In the genomic region with DNA sequence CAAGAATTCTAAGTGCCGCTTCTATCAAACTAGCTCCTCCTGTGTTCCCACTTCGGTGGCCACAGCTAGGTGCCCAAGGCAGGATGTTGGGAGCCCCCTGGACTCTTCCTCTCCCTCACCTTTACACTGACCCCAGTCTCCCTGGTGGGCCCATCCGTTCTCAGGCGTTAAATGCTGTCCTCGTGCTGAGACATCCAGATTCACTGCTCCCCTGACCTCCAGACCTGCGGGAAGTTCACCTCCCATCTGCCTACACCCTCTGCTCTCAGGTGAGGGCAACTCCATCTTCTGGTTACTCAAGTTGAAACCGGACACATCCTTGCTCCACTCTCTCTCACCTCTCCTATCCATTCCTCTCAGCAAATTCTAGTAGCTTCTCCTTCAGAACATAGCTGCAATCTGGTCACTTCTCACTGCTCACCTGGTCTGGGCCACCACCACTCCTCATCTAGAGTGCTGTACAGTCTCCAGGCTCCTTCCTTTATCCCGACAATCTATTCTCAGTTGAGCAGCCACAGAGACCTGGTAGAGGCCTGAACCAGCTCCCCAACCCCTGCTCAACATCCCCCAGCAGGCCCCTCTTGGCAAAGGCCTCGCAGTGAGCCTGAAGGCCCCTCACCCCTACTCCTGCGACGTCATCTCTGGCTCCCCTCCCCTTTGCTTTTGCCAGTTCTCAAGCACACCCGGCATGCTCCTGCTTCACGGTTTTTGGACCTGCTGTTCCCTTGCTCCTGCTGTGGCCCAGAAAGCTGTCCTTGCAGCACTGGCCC, we compare ENCODE assay signal across 16 cellular contexts.
DNase-seq lines count a peak whose midpoint lies in the region; ATAC-seq and TF ChIP-seq lines count a peak whose summit lies in the region.
"Had no signal": no experiment of that assay in that cellular context is flagged by ENCODE, and none has a peak within 500 bp of the region (broad histone marks: within the 10 kb centered on the region; RNA-seq: fewer than 3 reads in every experiment).

No MANE protein-coding gene starts in this region.

- no peak for TF ChIP-seq POLR2A in stomach (IDR thresholded peaks at IDR 0.05)

- H3K4me1 ChIP-seq in stomach (no peaks in the 10 kb centered on the region), osteoblast (ENCODE audit: insufficient read depth, low read length) (no peaks in the 10 kb centered on the region)

- H3K36me3 Mint-ChIP-seq in activated CD8-positive, alpha-beta memory T cell treated with anti-CD3 and anti-CD28 coated beads, Interleukin-2, amount 10 ng/mL, durations not matched to agents 7 days and 5 days, result no peaks in the 10 kb centered on the region
- H3K36me3 Mint-ChIP-seq in activated CD4-positive, alpha-beta T cell treated with anti-CD3 and anti-CD28 coated beads, Interleukin-2, amount 10 ng/mL, durations not matched to agents 7 days and 5 days (ENCODE audit: low read depth), result no peaks in the 10 kb centered on the region
- H3K36me3 Mint-ChIP-seq: CD14-positive monocyte had no signal

- CTCF ChIA-PET in activated CD8-positive, alpha-beta memory T cell treated with anti-CD3 and anti-CD28 coated beads, Interleukin-2, amount 10 ng/mL, durations not matched to agents 7 days and 5 days (lab: Charles Lee), result no interaction called here
- CTCF ChIA-PET in activated CD4-positive, alpha-beta T cell treated with anti-CD3 and anti-CD28 coated beads, Interleukin-2, amount 10 ng/mL, durations not matched to agents 7 days and 5 days (lab: Charles Lee), result interaction anchor here (1.6 kb wide), 1 partner anchor 9 kb away, joined by 5 read pairs; no protein-coding TSS in a partner anchor

- no peak overlapping the region for H3K4me3 ChIP-seq in H7 (ENCODE audit: insufficient read depth, low read depth, low read length)
- H3K4me3 ChIP-seq in stomach, result no peak overlapping the region
- no peak overlapping the region for H3K4me3 ChIP-seq in osteoblast (ENCODE audit: insufficient read depth, low read length)
- H3K4me3 ChIP-seq: PC-9 had no signal

- no peaks in the 10 kb centered on the region for H3K9me3 Mint-ChIP-seq in activated CD8-positive, alpha-beta memory T cell treated with anti-CD3 and anti-CD28 coated beads, Interleukin-2, amount 10 ng/mL, durations not matched to agents 7 days and 5 days (ENCODE audit: low read depth)
- H3K9me3 Mint-ChIP-seq in activated CD4-positive, alpha-beta T cell treated with anti-CD3 and anti-CD28 coated beads, Interleukin-2, amount 10 ng/mL, durations not matched to agents 7 days and 5 days, result no peaks in the 10 kb centered on the region

- no peak for TF ChIP-seq EP300 in stomach (IDR thresholded peaks at IDR 0.05)

- H3K4me1 Mint-ChIP-seq in activated CD8-positive, alpha-beta memory T cell treated with anti-CD3 and anti-CD28 coated beads, Interleukin-2, amount 10 ng/mL, durations not matched to agents 7 days and 5 days, result peaks cover 20% of the 10 kb centered on the region
- peaks cover 19% of the 10 kb centered on the region for H3K4me1 Mint-ChIP-seq in activated CD4-positive, alpha-beta T cell treated with anti-CD3 and anti-CD28 coated beads, Interleukin-2, amount 10 ng/mL, durations not matched to agents 7 days and 5 days

- no peak overlapping the region for H3K4me2 ChIP-seq in osteoblast (ENCODE audit: insufficient read depth, low read length)
- H3K4me2 ChIP-seq: KMS-11, PC-9 had no signal

- H3K9me3 ChIP-seq in stomach (no peaks in the 10 kb centered on the region), osteoblast (ENCODE audit: low read depth, low read length) (no peaks in the 10 kb centered on the region)

- DNase-seq in H7 (peak; percentile 27), islet precursor cell (peak; percentile 32), stomach (peak; percentile 13), osteoblast (ENCODE audit: insufficient read length, low spot score, missing footprints) (no peak)
- peak; percentile 32 for DNase-seq in activated CD8-positive, alpha-beta memory T cell treated with anti-CD3 and anti-CD28 coated beads, Interleukin-2, amount 10 ng/mL, durations not matched to agents 7 days and 5 days
- no peak for DNase-seq in activated CD4-positive, alpha-beta T cell treated with anti-CD3 and anti-CD28 coated beads, Interleukin-2, amount 10 ng/mL, durations not matched to agents 7 days and 5 days
- DNase-seq: NCI-H1048, NCI-H1436 treated with DMSO at 0.1 percent for 48 hours, NCI-H2029 treated with DMSO at 0.1 percent for 48 hours, NCI-H2171 treated with DMSO at 0.1 percent for 48 hours, NCI-H774, PC-9 had no signal

- TF ChIP-seq CTCF in stomach (IDR thresholded peaks at IDR 0.05) (no peak), osteoblast (IDR thresholded peaks at IDR 0.05; ENCODE audit: extremely low read depth, low read depth, low read length) (no peak)

- no peaks in the 10 kb centered on the region for H3K36me3 ChIP-seq in H7 (replicated peaks; ENCODE audit: control insufficient read depth, insufficient read depth, low read length)
- no peaks in the 10 kb centered on the region for H3K36me3 ChIP-seq in stomach
- H3K36me3 ChIP-seq in osteoblast (ENCODE audit: insufficient read depth, low read length), result peaks cover 13% of the 10 kb centered on the region

- H3K27ac ChIP-seq in stomach (no peak overlapping the region), osteoblast (ENCODE audit: low read depth, low read length) (no peak overlapping the region)
- H3K27ac ChIP-seq: KMS-11, PC-9 had no signal

- H3K4me3 Mint-ChIP-seq in activated CD8-positive, alpha-beta memory T cell treated with anti-CD3 and anti-CD28 coated beads, Interleukin-2, amount 10 ng/mL, durations not matched to agents 7 days and 5 days, result no peak overlapping the region
- no peak overlapping the region for H3K4me3 Mint-ChIP-seq in activated CD4-positive, alpha-beta T cell treated with anti-CD3 and anti-CD28 coated beads, Interleukin-2, amount 10 ng/mL, durations not matched to agents 7 days and 5 days
- H3K4me3 Mint-ChIP-seq: CD14-positive monocyte had no signal

- no peak overlapping the region for H2AFZ ChIP-seq in osteoblast (ENCODE audit: low read length)
- H2AFZ ChIP-seq: PC-9 had no signal

- H4K20me1 ChIP-seq in osteoblast (ENCODE audit: insufficient read depth, low read length), result peaks cover 28% of the 10 kb centered on the region

- no peak for ATAC-seq in activated CD8-positive, alpha-beta memory T cell treated with anti-CD3 and anti-CD28 coated beads, Interleukin-2, amount 10 ng/mL, durations not matched to agents 7 days and 5 days
- no peak for ATAC-seq in GM21717 (IDR thresholded peaks at IDR 0.05; ENCODE audit: unreplicated experiment)
- ATAC-seq: Right ventricle myocardium inferior had no signal

- POLR2A ChIA-PET in activated CD4-positive, alpha-beta T cell treated with anti-CD3 and anti-CD28 coated beads, Interleukin-2, amount 10 ng/mL, durations not matched to agents 7 days and 5 days (lab: Charles Lee), result no interaction called here

- peaks cover 34% of the 10 kb centered on the region for H3K27me3 Mint-ChIP-seq in activated CD8-positive, alpha-beta memory T cell treated with anti-CD3 and anti-CD28 coated beads, Interleukin-2, amount 10 ng/mL, durations not matched to agents 7 days and 5 days
- peaks cover 20% of the 10 kb centered on the region for H3K27me3 Mint-ChIP-seq in activated CD4-positive, alpha-beta T cell treated with anti-CD3 and anti-CD28 coated beads, Interleukin-2, amount 10 ng/mL, durations not matched to agents 7 days and 5 days

- intact Hi-C loops in stomach (cut with DNase I; ENCODE audit: low total_unique reads), result no loop called here

- H3K27me3 ChIP-seq in H7 (ENCODE audit: control insufficient read depth, insufficient read depth, low read length), result no peaks in the 10 kb centered on the region
- peaks cover 0 to 17% (median 0%) of the 10 kb centered on the region in 3 donors for H3K27me3 ChIP-seq in stomach
- H3K27me3 ChIP-seq in osteoblast (ENCODE audit: insufficient read depth, low read length), result no peaks in the 10 kb centered on the region

- peaks cover 89% of the 10 kb centered on the region for H3K79me2 ChIP-seq in osteoblast (ENCODE audit: insufficient read depth, low read length)

- no peak overlapping the region for H3K27ac Mint-ChIP-seq in activated CD8-positive, alpha-beta memory T cell treated with anti-CD3 and anti-CD28 coated beads, Interleukin-2, amount 10 ng/mL, durations not matched to agents 7 days and 5 days
- no peak overlapping the region for H3K27ac Mint-ChIP-seq in activated CD4-positive, alpha-beta T cell treated with anti-CD3 and anti-CD28 coated beads, Interleukin-2, amount 10 ng/mL, durations not matched to agents 7 days and 5 days

- WGBS in stomach, 5 donors, result 76 to 86% (median 80%) methylated on average over 13 of the region's 13 CpGs

Comparison
In these comparisons a context has a peak if more than half of its experiments do, and no peak if none do; other contexts are left out.
1. DNase-seq: peak in H7 (single experiment), activated CD8-positive, alpha-beta memory T cell treated with anti-CD3 and anti-CD28 coated beads, Interleukin-2, amount 10 ng/mL, durations not matched to agents 7 days and 5 days (single experiment), islet precursor cell (single experiment) and stomach (single experiment); none in osteoblast (single experiment) and activated CD4-positive, alpha-beta T cell treated with anti-CD3 and anti-CD28 coated beads, Interleukin-2, amount 10 ng/mL, durations not matched to agents 7 days and 5 days (single experiment).